Comparison of ENCODE assay signal across 11 cellular contexts in the genomic region with DNA sequence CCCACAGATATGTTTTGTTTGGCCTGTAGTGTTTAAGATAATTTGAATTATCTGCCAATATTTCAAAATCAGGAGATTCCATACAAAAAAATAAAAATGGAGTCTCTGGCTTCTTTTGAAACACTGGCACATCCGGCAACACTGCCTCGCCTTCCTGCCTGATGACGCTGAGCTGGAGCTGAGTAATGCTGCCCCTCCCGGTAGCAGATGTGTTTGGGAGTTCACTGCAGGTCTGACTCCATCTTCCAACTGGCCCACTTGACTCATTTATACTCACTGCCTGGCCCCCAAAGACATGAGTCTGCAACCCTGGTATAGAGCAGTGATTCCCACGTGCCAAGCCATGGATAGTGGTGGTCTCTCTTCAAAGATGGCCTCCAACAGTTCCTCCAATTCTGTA. TPM values are rescaled to one million over a fixed set of nuclear protein-coding genes. Genes with fewer than 3 reads are reported as not detected.
DNase-seq lines count a peak whose midpoint lies in the region; ATAC-seq and TF ChIP-seq lines count a peak whose summit lies in the region.
"Had no signal": no experiment of that assay in that cellular context is flagged by ENCODE, and none has a peak within 500 bp of the region (broad histone marks: within the 10 kb centered on the region; RNA-seq: fewer than 3 reads in every experiment).

No MANE protein-coding gene starts in this region.

- H3K36me3 ChIP-seq in esophagus squamous epithelium (peaks cover 0 to 19% (median 0%) of the 10 kb centered on the region in 3 donors), A673 (ENCODE audit: insufficient read depth, low read length, poor library complexity, severe bottlenecking) (peaks cover 78% of the 10 kb centered on the region), vagina (no peaks in the 10 kb centered on the region)

- no peaks in the 10 kb centered on the region for H3K27me3 ChIP-seq in esophagus squamous epithelium
- H3K27me3 ChIP-seq in A673 (replicated peaks; ENCODE audit: insufficient read depth, low read depth, low read length, poor library complexity): no peaks in the 10 kb centered on the region
- H3K27me3 ChIP-seq in vagina: no peaks in the 10 kb centered on the region
- H3K27me3 ChIP-seq: neutrophil had no signal

- peak overlapping the region in 3 of 4 donors; percentile 34 to 57 (median 46) for H3K27ac ChIP-seq in esophagus squamous epithelium
- H3K27ac ChIP-seq in A673 (ENCODE audit: low read depth, low read length, poor library complexity, severe bottlenecking): no peak overlapping the region
- no peak overlapping the region for H3K27ac ChIP-seq in vagina
- H3K27ac ChIP-seq: neutrophil had no signal

- DNase-seq in GM03348 (ENCODE audit: low spot score) (peak; percentile 89), RKO (ENCODE audit: low spot score) (peak; percentile 94), esophagus squamous epithelium (lab: John Stamatoyannopoulos, UW) (no peak), renal cortical epithelial cell (ENCODE audit: low read depth) (peak; percentile 33), A673 (ENCODE audit: low spot score) (no peak), vagina (ENCODE audit: extremely low spot score in 2 of 2) (no peak)
- DNase-seq in effector memory CD8-positive, alpha-beta T cell: no peak
- DNase-seq: activated naive CD8-positive, alpha-beta T cell treated with anti-CD3 and anti-CD28 coated beads, Interleukin-2, amount 10 ng/mL, durations not matched to agents 7 days and 5 days; MM.1S had no signal

- no peak overlapping the region for H3K27ac Mint-ChIP-seq in effector memory CD8-positive, alpha-beta T cell
- H3K27ac Mint-ChIP-seq: activated naive CD8-positive, alpha-beta T cell treated with anti-CD3 and anti-CD28 coated beads, Interleukin-2, amount 10 ng/mL, durations not matched to agents 7 days and 5 days had no signal

- intact Hi-C loops in esophagus squamous epithelium (cut with DNase I) (no loop called here), A673 (cut with micrococcal nuclease; ENCODE audit: unreplicated experiment) (no loop called here), vagina (cut with DNase I) (no loop called here)

- TF ChIP-seq POLR2A in esophagus squamous epithelium (IDR thresholded peaks at IDR 0.05) (no peak), vagina (IDR thresholded peaks at IDR 0.05) (no peak)

- no peaks in the 10 kb centered on the region for H3K9me3 Mint-ChIP-seq in effector memory CD8-positive, alpha-beta T cell
- H3K9me3 Mint-ChIP-seq: activated naive CD8-positive, alpha-beta T cell treated with anti-CD3 and anti-CD28 coated beads, Interleukin-2, amount 10 ng/mL, durations not matched to agents 7 days and 5 days had no signal

- no peak overlapping the region for H3K4me3 Mint-ChIP-seq in effector memory CD8-positive, alpha-beta T cell
- H3K4me3 Mint-ChIP-seq: activated naive CD8-positive, alpha-beta T cell treated with anti-CD3 and anti-CD28 coated beads, Interleukin-2, amount 10 ng/mL, durations not matched to agents 7 days and 5 days had no signal

- WGBS in esophagus squamous epithelium, 2 donors: 29 to 45% methylated on average over 5 of the region's 5 CpGs

- CTCF ChIA-PET in A673 (lab: Charles Lee): no interaction called here

- H3K9me3 ChIP-seq in esophagus squamous epithelium: no peaks in the 10 kb centered on the region
- H3K9me3 ChIP-seq in A673 (ENCODE audit: low read depth, low read length, poor library complexity, severe bottlenecking): no peaks in the 10 kb centered on the region
- H3K9me3 ChIP-seq in vagina: no peaks in the 10 kb centered on the region
- H3K9me3 ChIP-seq: neutrophil had no signal

- ATAC-seq in HG02588 (IDR thresholded peaks at IDR 0.05; ENCODE audit: unreplicated experiment): no peak
- no peak for ATAC-seq in effector memory CD8-positive, alpha-beta T cell (replicated peaks)

- H3K4me1 ChIP-seq in esophagus squamous epithelium: no peaks in the 10 kb centered on the region
- H3K4me1 ChIP-seq in A673 (ENCODE audit: insufficient read depth, low read length, poor library complexity, severe bottlenecking): no peaks in the 10 kb centered on the region
- H3K4me1 ChIP-seq in vagina: no peaks in the 10 kb centered on the region

- no peaks in the 10 kb centered on the region for H3K4me1 Mint-ChIP-seq in effector memory CD8-positive, alpha-beta T cell (ENCODE audit: low read depth in 2 of 2)

- POLR2A ChIA-PET in A673 (lab: Charles Lee; ENCODE audit: low non-redundant PET): no interaction called here

- no peaks in the 10 kb centered on the region for H3K36me3 Mint-ChIP-seq in effector memory CD8-positive, alpha-beta T cell (ENCODE audit: insufficient read depth)

- H3K4me3 ChIP-seq in esophagus squamous epithelium: no peak overlapping the region
- no peak overlapping the region for H3K4me3 ChIP-seq in A673 (ENCODE audit: low read depth, low read length, poor library complexity, severe bottlenecking)
- H3K4me3 ChIP-seq in vagina: no peak overlapping the region

- BruUV-seq in A673 (replicated peaks; lab: Mats Ljungman, UMichigan): no TSS peak

- TF ChIP-seq CTCF in esophagus squamous epithelium (IDR thresholded peaks at IDR 0.05) (no peak), A673 (conservative IDR thresholded peaks at IDR 0.05; ENCODE audit: low read depth, low read length) (no peak), vagina (IDR thresholded peaks at IDR 0.05) (no peak)

- H3K27me3 Mint-ChIP-seq in effector memory CD8-positive, alpha-beta T cell: no peaks in the 10 kb centered on the region
- H3K27me3 Mint-ChIP-seq: activated naive CD8-positive, alpha-beta T cell treated with anti-CD3 and anti-CD28 coated beads, Interleukin-2, amount 10 ng/mL, durations not matched to agents 7 days and 5 days had no signal

RNA-seq across cellular contexts. Expression of gene CIT, which starts 7.4 kb away (rescaled TPM):
- total RNA-seq in esophagus squamous epithelium (10 to 100 TPM in 3 of 4 donors, 1 to 10 TPM in 1; 6.7 to 23.1 (median 13.9) TPM), renal cortical epithelial cell (9.5 and 11.3 TPM in 2 replicates), A673 (2021) (62.4 and 73.7 TPM in 2 replicates), vagina (20.6 TPM)

Comparison
In these comparisons a context has a peak if more than half of its experiments do, and no peak if none do; other contexts are left out.
1. DNase-seq: peak in GM03348 (single experiment), RKO (single experiment) and renal cortical epithelial cell (single experiment); none in esophagus squamous epithelium (single experiment), A673 (single experiment), effector memory CD8-positive, alpha-beta T cell (0 of 3) and vagina (0 of 2).
2. H3K27ac ChIP-seq: peak in esophagus squamous epithelium (3 of 4); none in A673 (single experiment) and vagina (single experiment).